ENCODE assay signal across 1 cellular context in the genomic region with DNA sequence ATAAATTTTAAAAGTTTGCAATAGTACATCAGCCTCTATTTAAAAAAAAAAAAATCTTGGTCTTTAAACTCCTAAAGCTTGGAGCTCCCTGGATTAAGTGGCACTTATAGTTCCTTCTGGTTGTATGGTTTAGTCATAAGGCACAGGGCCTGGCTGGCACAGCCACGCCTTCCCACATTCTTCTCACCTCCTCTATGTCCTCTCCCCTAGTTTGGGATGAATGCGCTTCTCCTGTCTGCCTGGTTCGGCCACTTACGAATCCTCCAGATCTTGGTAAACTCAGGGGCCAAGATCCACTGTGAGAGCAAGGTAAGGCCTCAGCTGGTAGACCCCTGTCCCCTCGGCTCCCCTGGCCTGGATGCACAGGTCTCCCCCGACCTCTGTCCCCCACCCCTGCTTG.
TF ChIP-seq lines count a peak whose summit lies in the region.

No MANE protein-coding gene starts in this region.

TF ChIP-seq in HCT116, 20 proteins besides CTCF, POLR2A, EP300 and RAD21 (continued from another document):
- TF ChIP-seq, protein P1, sequence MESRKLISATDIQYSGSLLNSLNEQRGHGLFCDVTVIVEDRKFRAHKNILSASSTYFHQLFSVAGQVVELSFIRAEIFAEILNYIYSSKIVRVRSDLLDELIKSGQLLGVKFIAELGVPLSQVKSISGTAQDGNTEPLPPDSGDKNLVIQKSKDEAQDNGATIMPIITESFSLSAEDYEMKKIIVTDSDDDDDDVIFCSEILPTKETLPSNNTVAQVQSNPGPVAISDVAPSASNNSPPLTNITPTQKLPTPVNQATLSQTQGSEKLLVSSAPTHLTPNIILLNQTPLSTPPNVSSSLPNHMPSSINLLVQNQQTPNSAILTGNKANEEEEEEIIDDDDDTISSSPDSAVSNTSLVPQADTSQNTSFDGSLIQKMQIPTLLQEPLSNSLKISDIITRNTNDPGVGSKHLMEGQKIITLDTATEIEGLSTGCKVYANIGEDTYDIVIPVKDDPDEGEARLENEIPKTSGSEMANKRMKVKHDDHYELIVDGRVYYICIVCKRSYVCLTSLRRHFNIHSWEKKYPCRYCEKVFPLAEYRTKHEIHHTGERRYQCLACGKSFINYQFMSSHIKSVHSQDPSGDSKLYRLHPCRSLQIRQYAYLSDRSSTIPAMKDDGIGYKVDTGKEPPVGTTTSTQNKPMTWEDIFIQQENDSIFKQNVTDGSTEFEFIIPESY (IDR thresholded peaks at IDR 0.05; ENCODE audit: extremely low read depth, insufficient replicate concordance, low read length), result no peak
- TF ChIP-seq ZNF274 (IDR thresholded peaks at IDR 0.05; ENCODE audit: low read depth, low read length) (no peak), CBX3 (IDR thresholded peaks at IDR 0.05; ENCODE audit: low read depth) (no peak), EZH2 (IDR thresholded peaks at IDR 0.05) (no peak), EGR1 (IDR thresholded peaks at IDR 0.05; ENCODE audit: low read depth) (no peak), ELF1 (IDR thresholded peaks at IDR 0.05; ENCODE audit: borderline replicate concordance, low read depth) (no peak), SRF (IDR thresholded peaks at IDR 0.05; ENCODE audit: low read depth) (no peak), CEBPB (IDR thresholded peaks at IDR 0.05; ENCODE audit: low read depth) (no peak), SP1 (IDR thresholded peaks at IDR 0.05; ENCODE audit: low read depth) (no peak), POLR2AphosphoS5 (IDR thresholded peaks at IDR 0.05; ENCODE audit: low read depth, low read length) (no peak), TCF7L2 (IDR thresholded peaks at IDR 0.05; ENCODE audit: borderline replicate concordance, extremely low read depth, insufficient read depth, insufficient read length) (no peak), JUND (IDR thresholded peaks at IDR 0.05) (no peak)
- TF ChIP-seq, protein P2, sequence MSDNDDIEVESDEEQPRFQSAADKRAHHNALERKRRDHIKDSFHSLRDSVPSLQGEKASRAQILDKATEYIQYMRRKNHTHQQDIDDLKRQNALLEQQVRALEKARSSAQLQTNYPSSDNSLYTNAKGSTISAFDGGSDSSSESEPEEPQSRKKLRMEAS (IDR thresholded peaks at IDR 0.05), result no peak
- TF ChIP-seq, protein P3, sequence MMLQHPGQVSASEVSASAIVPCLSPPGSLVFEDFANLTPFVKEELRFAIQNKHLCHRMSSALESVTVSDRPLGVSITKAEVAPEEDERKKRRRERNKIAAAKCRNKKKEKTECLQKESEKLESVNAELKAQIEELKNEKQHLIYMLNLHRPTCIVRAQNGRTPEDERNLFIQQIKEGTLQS (IDR thresholded peaks at IDR 0.05), result no peak
- TF ChIP-seq, protein P4, sequence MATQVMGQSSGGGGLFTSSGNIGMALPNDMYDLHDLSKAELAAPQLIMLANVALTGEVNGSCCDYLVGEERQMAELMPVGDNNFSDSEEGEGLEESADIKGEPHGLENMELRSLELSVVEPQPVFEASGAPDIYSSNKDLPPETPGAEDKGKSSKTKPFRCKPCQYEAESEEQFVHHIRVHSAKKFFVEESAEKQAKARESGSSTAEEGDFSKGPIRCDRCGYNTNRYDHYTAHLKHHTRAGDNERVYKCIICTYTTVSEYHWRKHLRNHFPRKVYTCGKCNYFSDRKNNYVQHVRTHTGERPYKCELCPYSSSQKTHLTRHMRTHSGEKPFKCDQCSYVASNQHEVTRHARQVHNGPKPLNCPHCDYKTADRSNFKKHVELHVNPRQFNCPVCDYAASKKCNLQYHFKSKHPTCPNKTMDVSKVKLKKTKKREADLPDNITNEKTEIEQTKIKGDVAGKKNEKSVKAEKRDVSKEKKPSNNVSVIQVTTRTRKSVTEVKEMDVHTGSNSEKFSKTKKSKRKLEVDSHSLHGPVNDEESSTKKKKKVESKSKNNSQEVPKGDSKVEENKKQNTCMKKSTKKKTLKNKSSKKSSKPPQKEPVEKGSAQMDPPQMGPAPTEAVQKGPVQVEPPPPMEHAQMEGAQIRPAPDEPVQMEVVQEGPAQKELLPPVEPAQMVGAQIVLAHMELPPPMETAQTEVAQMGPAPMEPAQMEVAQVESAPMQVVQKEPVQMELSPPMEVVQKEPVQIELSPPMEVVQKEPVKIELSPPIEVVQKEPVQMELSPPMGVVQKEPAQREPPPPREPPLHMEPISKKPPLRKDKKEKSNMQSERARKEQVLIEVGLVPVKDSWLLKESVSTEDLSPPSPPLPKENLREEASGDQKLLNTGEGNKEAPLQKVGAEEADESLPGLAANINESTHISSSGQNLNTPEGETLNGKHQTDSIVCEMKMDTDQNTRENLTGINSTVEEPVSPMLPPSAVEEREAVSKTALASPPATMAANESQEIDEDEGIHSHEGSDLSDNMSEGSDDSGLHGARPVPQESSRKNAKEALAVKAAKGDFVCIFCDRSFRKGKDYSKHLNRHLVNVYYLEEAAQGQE (IDR thresholded peaks at IDR 0.05; ENCODE audit: low read depth), result no peak
TF ChIP-seq in HCT116: peak in this region for 0.
